ENCODE assay signal across 8 cellular contexts in the genomic region with DNA sequence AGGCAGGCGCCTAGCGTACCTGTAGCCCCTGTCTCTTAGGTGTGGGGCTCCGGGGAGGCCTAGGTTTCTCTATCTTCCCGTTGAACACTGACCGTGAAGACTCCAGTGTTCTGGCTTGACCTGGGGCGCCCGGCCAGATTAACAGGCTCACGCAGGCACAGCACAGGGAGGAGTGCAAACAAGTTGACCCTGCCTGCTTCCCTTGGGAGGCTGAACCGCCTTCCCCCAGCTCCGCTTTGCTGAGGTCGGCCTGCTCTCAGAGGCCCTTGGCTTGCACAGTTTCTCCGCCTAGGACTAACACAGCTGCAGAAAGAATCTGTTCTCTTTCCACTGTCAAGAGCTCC. TPM values are rescaled to one million over a fixed set of nuclear protein-coding genes. Genes with fewer than 3 reads are reported as not detected.
DNase-seq lines count a peak whose midpoint lies in the region; ATAC-seq and TF ChIP-seq lines count a peak whose summit lies in the region.

No MANE protein-coding gene starts in this region.

- no peak for TF ChIP-seq CTCF in DOHH2 (IDR thresholded peaks at IDR 0.05; ENCODE audit: low read depth, low read length, poor library complexity, severe bottlenecking)
- no peak for TF ChIP-seq CTCF in esophagus muscularis mucosa (IDR thresholded peaks at IDR 0.05)

- ATAC-seq in HG02623 (IDR thresholded peaks at IDR 0.05; ENCODE audit: unreplicated experiment): peak; percentile 17
- ATAC-seq in SK-N-SH treated with all-trans-retinoic acid at 6 μM for 48 hours: peak; percentile 24
- ATAC-seq in GM18868 (IDR thresholded peaks at IDR 0.05; ENCODE audit: unreplicated experiment): no peak

- H3F3A ChIP-seq in DOHH2 (ENCODE audit: control insufficient read depth, insufficient read depth): peaks cover 15% of the 10 kb centered on the region

- WGBS in esophagus muscularis mucosa: 7% methylated on average over 7 of the region's 12 CpGs

- DNase-seq in esophagus muscularis mucosa (ENCODE audit: extremely low spot score) (no peak), myocyte (ENCODE audit: low read depth) (peak; percentile 40), KG1 (lab: John Stamatoyannopoulos, UW) (no peak), cerebellar nuclear complex (lab: John Stamatoyannopoulos, UW) (no peak)

- H3K9me3 ChIP-seq in DOHH2 (ENCODE audit: control insufficient read depth, insufficient read depth, low read length): no peaks in the 10 kb centered on the region
- H3K9me3 ChIP-seq in esophagus muscularis mucosa: no peaks in the 10 kb centered on the region

- H3K4me3 ChIP-seq in DOHH2 (ENCODE audit: low read length): peak overlapping the region; percentile 100
- peak overlapping the region; percentile 81 to 99 (median 94) for H3K4me3 ChIP-seq in esophagus muscularis mucosa

- H3K36me3 ChIP-seq in DOHH2 (ENCODE audit: control insufficient read depth, low read length): peaks cover 3% of the 10 kb centered on the region
- peaks cover 0 to 22% (median 7%) of the 10 kb centered on the region in 4 donors for H3K36me3 ChIP-seq in esophagus muscularis mucosa

- TF ChIP-seq POLR2A in esophagus muscularis mucosa (IDR thresholded peaks at IDR 0.05; ENCODE audit: low read depth): no peak

- no peaks in the 10 kb centered on the region for H3K79me2 ChIP-seq in DOHH2 (ENCODE audit: control insufficient read depth, low read length)

- H3K27me3 ChIP-seq in DOHH2 (ENCODE audit: control insufficient read depth, low read length): no peaks in the 10 kb centered on the region
- H3K27me3 ChIP-seq in esophagus muscularis mucosa: no peaks in the 10 kb centered on the region

- no peak for TF ChIP-seq EP300 in esophagus muscularis mucosa (IDR thresholded peaks at IDR 0.05)

- intact Hi-C loops in esophagus muscularis mucosa (cut with DNase I): loop anchor here (5.0 kb wide), 1 partner anchor 44 kb away; the partner anchor contains the start of gene FAM136A

- H3K4me2 ChIP-seq in DOHH2 (ENCODE audit: low read length): peak overlapping the region; percentile 100

- no peaks in the 10 kb centered on the region for H4K20me1 ChIP-seq in DOHH2 (ENCODE audit: control insufficient read depth, insufficient read depth, low read depth, low read length)

- no peaks in the 10 kb centered on the region for H3K9me2 ChIP-seq in DOHH2 (replicated peaks; ENCODE audit: control insufficient read depth, low read length)

- no peak overlapping the region for H3K27ac ChIP-seq in DOHH2 (ENCODE audit: low read depth, low read length)
- H3K27ac ChIP-seq in esophagus muscularis mucosa (replicated peaks in 1 of 4): peak overlapping the region; percentile 88 to 93 (median 92)

- H3K4me1 ChIP-seq in DOHH2 (ENCODE audit: control insufficient read depth, low read length) (peaks cover 17% of the 10 kb centered on the region), esophagus muscularis mucosa (peaks cover 31 to 55% (median 49%) of the 10 kb centered on the region in 4 donors)

TF ChIP-seq in SK-N-SH treated with all-trans-retinoic acid at 6 μM for 48 hours, 23 proteins besides CTCF, POLR2A, EP300 and RAD21:
- TF ChIP-seq BACH2 (CRISPR knock-in tag; IDR thresholded peaks at IDR 0.05; ENCODE audit: borderline replicate concordance): no peak
- no peak for TF ChIP-seq ISL1 (CRISPR knock-in tag; IDR thresholded peaks at IDR 0.05)
- TF ChIP-seq CREB5 (CRISPR knock-in tag; IDR thresholded peaks at IDR 0.05; ENCODE audit: low read depth): no peak
- no peak for TF ChIP-seq OSR1 (CRISPR knock-in tag; IDR thresholded peaks at IDR 0.05)
- TF ChIP-seq PPARA (CRISPR knock-in tag; IDR thresholded peaks at IDR 0.05; ENCODE audit: borderline replicate concordance): no peak
- TF ChIP-seq ZFP3 (CRISPR knock-in tag; IDR thresholded peaks at IDR 0.05): no peak
- TF ChIP-seq ZNF565 (CRISPR knock-in tag; conservative IDR thresholded peaks at IDR 0.05; ENCODE audit: low read depth): no peak
- TF ChIP-seq ZNF70 (CRISPR knock-in tag; IDR thresholded peaks at IDR 0.05): no peak
- no peak for TF ChIP-seq ZC3H10 (CRISPR knock-in tag; IDR thresholded peaks at IDR 0.05)

RNA-seq across cellular contexts. Expression of gene PCYOX1, which starts 0.6 kb away (rescaled TPM):
- total RNA-seq in esophagus muscularis mucosa (10 to 100 TPM; 52.2 to 87.4 (median 65.9) TPM), myocyte (28.4 and 33.9 TPM in 2 replicates)
- polyA plus RNA-seq in myocyte (2012): 31.5 TPM

RNA-seq across cellular contexts. Expression of gene TIA1, which starts 10.1 kb away (rescaled TPM):
- total RNA-seq in esophagus muscularis mucosa (10 to 100 TPM; 41.1 to 82.2 (median 47.3) TPM), myocyte (97.5 and 115 TPM in 2 replicates)
- 39.0 TPM for polyA plus RNA-seq in myocyte (2012)

RNA-seq across cellular contexts. Expression of gene SNRPG, which starts 35.0 kb away (rescaled TPM):
- 100 to 1,000 TPM in 3 of 4 donors, 10 to 100 TPM in 1; 85.8 to 125 (median 118) TPM for total RNA-seq in esophagus muscularis mucosa
- total RNA-seq in myocyte: 76.3 and 78.8 TPM in 2 replicates
- 134 TPM for polyA plus RNA-seq in myocyte (2012)

RNA-seq across cellular contexts. Expression of gene FAM136A, which starts 43.4 kb away (rescaled TPM):
- total RNA-seq in esophagus muscularis mucosa: 10 to 100 TPM; 19.4 to 29.4 (median 23.7) TPM
- 55.8 and 61.9 TPM in 2 replicates for total RNA-seq in myocyte
- 34.9 TPM for polyA plus RNA-seq in myocyte (2012)
